Comparison of ENCODE assay signal across 9 cellular contexts in genomic region chr17:47941998-47942490, GRCh38. TPM values are rescaled to one million over a fixed set of nuclear protein-coding genes. Genes with fewer than 3 reads are reported as not detected.
DNase-seq lines count a peak whose midpoint lies in the region; ATAC-seq and TF ChIP-seq lines count a peak whose summit lies in the region.
"Had no signal": no experiment of that assay in that cellular context is flagged by ENCODE, and none has a peak within 500 bp of the region (broad histone marks: within the 10 kb centered on the region; RNA-seq: fewer than 3 reads in every experiment).

No MANE protein-coding gene starts in this region.

- H3K27me3 ChIP-seq in H7 (ENCODE audit: control insufficient read depth, insufficient read depth, low read length) (peaks cover 6% of the 10 kb centered on the region), skeletal muscle tissue (ENCODE audit: control insufficient read depth in 3 of 3, insufficient read depth in 3 of 3, low read length in 3 of 3) (no peaks in the 10 kb centered on the region)

- H3K27ac ChIP-seq in VCaP = peak overlapping the region; percentile 87
- H3K27ac ChIP-seq in skeletal muscle tissue (ENCODE audit: low read depth, low read length) = peak overlapping the region; percentile 85

- no peaks in the 10 kb centered on the region; the same call in none of the 2 replicates for H3K36me3 ChIP-seq in H7 (replicated peaks; ENCODE audit: control insufficient read depth, insufficient read depth, low read length)
- H3K36me3 ChIP-seq in skeletal muscle tissue (ENCODE audit: control insufficient read depth in 3 of 3, insufficient read depth in 3 of 3, low read length in 3 of 3) = peaks cover 13 to 29% (median 16%) of the 10 kb centered on the region in 3 donors

- TF ChIP-seq CTCF in VCaP (conservative IDR thresholded peaks at IDR 0.05) = no peak
- no peak for TF ChIP-seq CTCF in foreskin fibroblast (IDR thresholded peaks at IDR 0.05; ENCODE audit: low read depth, low read length)

- ATAC-seq in HG03469 (IDR thresholded peaks at IDR 0.05; ENCODE audit: unreplicated experiment) (no peak), HG02678 (IDR thresholded peaks at IDR 0.05; ENCODE audit: unreplicated experiment) (no peak)

- H3K4me1 ChIP-seq in skeletal muscle tissue (ENCODE audit: control insufficient read depth in 3 of 3, insufficient read depth in 3 of 3, low read length in 3 of 3) = peaks cover 14 to 40% (median 20%) of the 10 kb centered on the region in 3 donors

- peak overlapping the region; percentile 86 to 94 (median 86) for H3K9ac ChIP-seq in skeletal muscle tissue (ENCODE audit: low read depth in 1 of 3, low read length in 3 of 3)

- H3K4me3 ChIP-seq in H7 (ENCODE audit: insufficient read depth, low read depth, low read length) (peak overlapping the region; percentile 48), foreskin fibroblast (ENCODE audit: low read depth in 1 of 2, low read length in 2 of 2) (peak overlapping the region; percentile 72 to 79), skeletal muscle tissue (ENCODE audit: low read length in 3 of 3) (peak overlapping the region; percentile 87 to 94 (median 90))

- H3K9me3 ChIP-seq in skeletal muscle tissue (ENCODE audit: control insufficient read depth in 3 of 3, low read length in 3 of 3) = no peaks in the 10 kb centered on the region

- DNase-seq in H7 = no peak
- DNase-seq in foreskin fibroblast = no peak
- DNase-seq in NCI-H1694 treated with DMSO at 0.1 percent for 48 hours (lab: John Stamatoyannopoulos, UW) = no peak
- DNase-seq in cerebellum (ENCODE audit: low spot score) = no peak

RNA-seq across cellular contexts. Expression of gene PNPO, which starts 0.7 kb away (rescaled TPM):
- 8.9 and 12.9 TPM in 2 replicates for total RNA-seq in H7 (2014; rRNA removed; shearing (Covaris generic))
- total RNA-seq in skeletal muscle tissue = 12.0 TPM
- 6.1 TPM for total RNA-seq in cerebellum

RNA-seq across cellular contexts. Expression of gene PRR15L, which starts 15.6 kb away (rescaled TPM):
- total RNA-seq in H7 (2014; rRNA removed; shearing (Covaris generic)) = 0.10 TPM in 1 of 2 replicates, not detected in the other
- total RNA-seq in skeletal muscle tissue = not detected
- total RNA-seq in cerebellum = not detected
- total RNA-seq: RPMI7951 had no signal

RNA-seq across cellular contexts. Expression of gene CDK5RAP3, which starts 28.9 kb away (rescaled TPM):
- 63.9 and 79.1 TPM in 2 replicates for total RNA-seq in H7 (2014; rRNA removed; shearing (Covaris generic))
- total RNA-seq in skeletal muscle tissue = 59.0 TPM
- 80.0 TPM for total RNA-seq in cerebellum

RNA-seq across cellular contexts. Expression of gene SP2, which starts 46.0 kb away (rescaled TPM):
- total RNA-seq in H7 (2014; rRNA removed; shearing (Covaris generic)) = 2.7 and 3.2 TPM in 2 replicates
- total RNA-seq in skeletal muscle tissue = 0.52 TPM
- total RNA-seq in cerebellum = 1.6 TPM
